In the genomic region with DNA sequence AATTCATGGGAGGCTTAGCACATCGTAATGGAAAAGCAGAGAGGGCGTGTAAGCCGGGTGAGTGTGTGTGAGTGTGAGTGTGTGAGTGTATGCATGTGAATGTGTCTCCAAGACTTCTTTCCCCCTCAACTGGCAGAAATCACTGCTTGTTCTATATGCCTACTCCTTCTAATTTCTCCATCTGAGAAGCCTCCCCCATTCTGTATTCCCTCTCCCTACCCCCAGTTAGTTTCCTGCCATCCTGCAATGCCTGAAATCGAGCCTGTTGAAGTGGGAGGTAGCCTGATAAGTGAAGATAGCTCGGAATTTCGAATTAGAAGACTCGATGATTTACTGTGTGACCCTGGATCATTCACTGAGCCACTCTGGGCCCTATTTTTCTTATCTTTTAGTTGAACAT, we compare ENCODE assay signal across 25 cellular contexts.
"Had no signal": no experiment of that assay in that cellular context is flagged by ENCODE, and none has a peak within 500 bp of the region (broad histone marks: within the 10 kb centered on the region; RNA-seq: fewer than 3 reads in every experiment).

No MANE protein-coding gene starts in this region.

- H3K27ac ChIP-seq: SK-N-MC had no signal

- H3K4me3 ChIP-seq: SK-N-MC had no signal

- H3K27ac Mint-ChIP-seq: activated CD4-positive, alpha-beta T cell treated with anti-CD3 and anti-CD28 coated beads, Interleukin-2, amount 10 ng/mL, durations not matched to agents 24 days and 14 days; activated CD8-positive, alpha-beta memory T cell treated with anti-CD3 and anti-CD28 coated beads, Interleukin-2, amount 10 ng/mL, durations not matched to agents 7 days and 5 days; activated naive CD8-positive, alpha-beta T cell treated with anti-CD3 and anti-CD28 coated beads for 36 hours; activated T-cell treated with anti-CD3 and anti-CD28 coated beads, Interleukin-2, amount 50 U/mL, for 24 hours; WTC11 had no signal

- H3K4me3 Mint-ChIP-seq: activated CD4-positive, alpha-beta T cell treated with anti-CD3 and anti-CD28 coated beads, Interleukin-2, amount 10 ng/mL, durations not matched to agents 24 days and 14 days; activated CD8-positive, alpha-beta memory T cell treated with anti-CD3 and anti-CD28 coated beads, Interleukin-2, amount 10 ng/mL, durations not matched to agents 7 days and 5 days; activated naive CD8-positive, alpha-beta T cell treated with anti-CD3 and anti-CD28 coated beads for 36 hours; activated T-cell treated with anti-CD3 and anti-CD28 coated beads, Interleukin-2, amount 50 U/mL, for 24 hours; activated T-helper 1 cell treated with anti-CD3 and anti-CD28 coated beads, Interleukin-12 subunit alpha, Interleukin-12 subunit beta, Interleukin-2, Interleukin-4 antibody, amounts not matched to agents 30 ng/mL and 10 ng/mL and 1 ng/mL, durations not matched to agents 14 hours and 24 hours and 36 hours; T-cell; WTC11 had no signal

- H3K36me3 Mint-ChIP-seq: activated naive CD8-positive, alpha-beta T cell treated with anti-CD3 and anti-CD28 coated beads for 36 hours; T-cell; WTC11 had no signal

- H3K9me3 Mint-ChIP-seq: activated CD4-positive, alpha-beta T cell treated with anti-CD3 and anti-CD28 coated beads, Interleukin-2, amount 10 ng/mL, durations not matched to agents 24 days and 14 days; activated naive CD8-positive, alpha-beta T cell treated with anti-CD3 and anti-CD28 coated beads for 36 hours; activated T-cell treated with anti-CD3 and anti-CD28 coated beads, Interleukin-2, amount 50 U/mL, for 24 hours; activated T-helper 1 cell treated with anti-CD3 and anti-CD28 coated beads, Interleukin-12 subunit alpha, Interleukin-12 subunit beta, Interleukin-2, Interleukin-4 antibody, amounts not matched to agents 30 ng/mL and 10 ng/mL and 1 ng/mL, durations not matched to agents 14 hours and 24 hours and 36 hours; T-cell had no signal

- DNase-seq: activated CD4-positive, alpha-beta T cell treated with anti-CD3 and anti-CD28 coated beads for 1 hour; activated CD4-positive, alpha-beta T cell treated with anti-CD3 and anti-CD28 coated beads, Interleukin-2, amount 10 ng/mL, durations not matched to agents 24 days and 14 days; activated CD4-positive, alpha-beta T cell treated with anti-CD3 and anti-CD28 coated beads, Interleukin-2, amount 50 U/mL, for 48 hours; activated CD8-positive, alpha-beta memory T cell treated with anti-CD3 and anti-CD28 coated beads, Interleukin-2, amount 10 ng/mL, durations not matched to agents 7 days and 5 days; activated effector memory CD4-positive, alpha-beta T cell treated with anti-CD3 and anti-CD28 coated beads, Interleukin-2, amount 50 U/mL, for 16 hours; activated naive CD4-positive, alpha-beta T cell treated with Interleukin-2 at 50 U/mL for 16 hours; activated naive CD8-positive, alpha-beta T cell treated with anti-CD3 and anti-CD28 coated beads for 36 hours; activated T-cell treated with anti-CD3 and anti-CD28 coated beads, Interleukin-2, amount 50 U/mL, for 24 hours; cerebellar nuclear complex; KG1; MV-4-11; NCI-H1092 treated with DMSO at 0.1 percent for 48 hours; NCI-H1417 treated with DMSO at 0.1 percent for 48 hours; NCI-H1694 treated with DMSO at 0.1 percent for 48 hours; NCI-H2029 treated with DMSO at 0.1 percent for 48 hours; NCI-H345; NCI-H510A; NCI-H526 treated with DMSO at 0.1 percent for 48 hours; NCI-H82; RPMI8226; T-cell had no signal

- ATAC-seq: activated CD8-positive, alpha-beta memory T cell treated with anti-CD3 and anti-CD28 coated beads, Interleukin-2, amount 10 ng/mL, durations not matched to agents 7 days and 5 days; Right ventricle myocardium inferior; T-cell; WTC11 had no signal

- H3K27me3 Mint-ChIP-seq: activated T-cell treated with anti-CD3 and anti-CD28 coated beads, Interleukin-2, amount 50 U/mL, for 24 hours; T-cell had no signal
